2 cellular contexts compared by ENCODE assay signal in the genomic region with DNA sequence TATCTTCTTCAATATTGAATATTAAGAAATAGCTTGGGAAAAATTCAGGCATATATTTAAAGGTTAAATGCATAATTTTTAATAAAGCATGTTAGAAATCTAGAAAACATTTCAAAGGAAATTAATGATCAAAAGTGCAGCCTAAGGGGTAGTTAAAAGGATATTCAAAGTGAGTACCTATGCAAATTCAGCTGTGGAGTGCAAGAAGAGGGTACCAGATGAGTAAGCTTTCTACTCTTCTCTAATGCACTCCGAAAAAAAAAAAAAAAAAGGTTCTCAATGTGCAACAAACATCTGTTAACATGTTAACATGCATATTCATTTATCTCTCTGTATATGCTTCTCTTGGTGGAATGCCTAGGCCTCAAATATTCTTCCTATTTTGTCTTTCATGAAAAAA.
TF ChIP-seq lines count a peak whose summit lies in the region.

No MANE protein-coding gene starts in this region.

TF ChIP-seq in GM12878, 131 proteins besides CTCF, POLR2A, EP300 and RAD21:
- TF ChIP-seq EZH2 (IDR thresholded peaks at IDR 0.05; ENCODE audit: borderline replicate concordance, control insufficient read depth, low read depth, low read length) (no peak), ZNF384 (IDR thresholded peaks at IDR 0.05; ENCODE audit: borderline replicate concordance, low read depth, low read length) (peak; percentile 54; the same call in 1 of the 2 replicates)

TF ChIP-seq in SK-N-SH, 30 proteins besides CTCF, POLR2A, EP300 and RAD21:
- TF ChIP-seq FOXM1 (IDR thresholded peaks at IDR 0.05; ENCODE audit: low read depth) (no peak), EZH2phosphoT487 (IDR thresholded peaks at IDR 0.05; ENCODE audit: borderline replicate concordance, low read depth) (no peak), MAX (IDR thresholded peaks at IDR 0.05; ENCODE audit: low read depth) (no peak), GATA2 (CRISPR knock-in tag; IDR thresholded peaks at IDR 0.05) (no peak), FOSL2 (IDR thresholded peaks at IDR 0.05; ENCODE audit: borderline replicate concordance, low read depth) (no peak), MEF2A (IDR thresholded peaks at IDR 0.05; ENCODE audit: borderline replicate concordance, low read depth) (no peak), CHD2 (IDR thresholded peaks at IDR 0.05; ENCODE audit: low read length, partially characterized antibody) (no peak), GABPA (IDR thresholded peaks at IDR 0.05; ENCODE audit: low read depth) (no peak), YY1 (IDR thresholded peaks at IDR 0.05; ENCODE audit: low read depth) (no peak), SMC3 (IDR thresholded peaks at IDR 0.05; ENCODE audit: low read depth, low read length) (no peak), FOXJ3 (CRISPR knock-in tag; IDR thresholded peaks at IDR 0.05) (no peak), TAF1 (IDR thresholded peaks at IDR 0.05; ENCODE audit: borderline replicate concordance, low read depth, low read length) (no peak)
- TF ChIP-seq, protein P1, sequence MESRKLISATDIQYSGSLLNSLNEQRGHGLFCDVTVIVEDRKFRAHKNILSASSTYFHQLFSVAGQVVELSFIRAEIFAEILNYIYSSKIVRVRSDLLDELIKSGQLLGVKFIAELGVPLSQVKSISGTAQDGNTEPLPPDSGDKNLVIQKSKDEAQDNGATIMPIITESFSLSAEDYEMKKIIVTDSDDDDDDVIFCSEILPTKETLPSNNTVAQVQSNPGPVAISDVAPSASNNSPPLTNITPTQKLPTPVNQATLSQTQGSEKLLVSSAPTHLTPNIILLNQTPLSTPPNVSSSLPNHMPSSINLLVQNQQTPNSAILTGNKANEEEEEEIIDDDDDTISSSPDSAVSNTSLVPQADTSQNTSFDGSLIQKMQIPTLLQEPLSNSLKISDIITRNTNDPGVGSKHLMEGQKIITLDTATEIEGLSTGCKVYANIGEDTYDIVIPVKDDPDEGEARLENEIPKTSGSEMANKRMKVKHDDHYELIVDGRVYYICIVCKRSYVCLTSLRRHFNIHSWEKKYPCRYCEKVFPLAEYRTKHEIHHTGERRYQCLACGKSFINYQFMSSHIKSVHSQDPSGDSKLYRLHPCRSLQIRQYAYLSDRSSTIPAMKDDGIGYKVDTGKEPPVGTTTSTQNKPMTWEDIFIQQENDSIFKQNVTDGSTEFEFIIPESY (IDR thresholded peaks at IDR 0.05; ENCODE audit: borderline replicate concordance, low read depth): no peak
TF ChIP-seq in SK-N-SH: peak in this region for 0.
